ENCODE assay signal across 10 cellular contexts in genomic region chr7:102914585-102914984, GRCh38. TPM values are rescaled to one million over a fixed set of nuclear protein-coding genes. Genes with fewer than 3 reads are reported as not detected.
DNase-seq lines count a peak whose midpoint lies in the region; ATAC-seq and TF ChIP-seq lines count a peak whose summit lies in the region.
"Had no signal": no experiment of that assay in that cellular context is flagged by ENCODE, and none has a peak within 500 bp of the region (broad histone marks: within the 10 kb centered on the region; RNA-seq: fewer than 3 reads in every experiment).

No MANE protein-coding gene starts in this region.

- peak overlapping the region; percentile 59 for H3K4me3 ChIP-seq in adipocyte (ENCODE audit: low read length)
- peak overlapping the region; percentile 56 for H3K4me3 ChIP-seq in left ventricle myocardium inferior
- H3K4me3 ChIP-seq in retinal pigment epithelial cell (ENCODE audit: low read length), result peak overlapping the region; percentile 26

- no peaks in the 10 kb centered on the region for H3K27me3 ChIP-seq in adipocyte (replicated peaks; ENCODE audit: control insufficient read depth, insufficient read depth, low read length)
- H3K27me3 ChIP-seq in left ventricle myocardium inferior (ENCODE audit: low read depth), result no peaks in the 10 kb centered on the region

- no peak overlapping the region for H3K9ac ChIP-seq in adipocyte (ENCODE audit: low read length)

- H3K9me3 ChIP-seq in adipocyte (ENCODE audit: control insufficient read depth, low read length) (no peaks in the 10 kb centered on the region), left ventricle myocardium inferior (replicated peaks) (no peaks in the 10 kb centered on the region)

- TF ChIP-seq CTCF in left ventricle myocardium inferior (IDR thresholded peaks at IDR 0.05; ENCODE audit: borderline replicate concordance) (no peak), retinal pigment epithelial cell (conservative IDR thresholded peaks at IDR 0.05; ENCODE audit: low read depth, low read length) (no peak)

- ATAC-seq in GM21447 (IDR thresholded peaks at IDR 0.05; ENCODE audit: unreplicated experiment) (no peak), GM19035 (IDR thresholded peaks at IDR 0.05; ENCODE audit: unreplicated experiment) (no peak)

- H3K4me1 ChIP-seq in adipocyte (ENCODE audit: control insufficient read depth, insufficient read depth, low read length), result peaks cover 42% of the 10 kb centered on the region
- H3K4me1 ChIP-seq in left ventricle myocardium inferior, result peaks cover 26% of the 10 kb centered on the region

- peak overlapping the region; percentile 63 for H3K27ac ChIP-seq in left ventricle myocardium inferior (replicated peaks)
- H3K27ac ChIP-seq: SK-N-MC had no signal

- DNase-seq in Daoy (ENCODE audit: low read depth) (peak; percentile 97), adipocyte (ENCODE audit: low read depth) (no peak), left ventricle myocardium inferior (peak; percentile 70), retinal pigment epithelial cell (ENCODE audit: low read depth) (no peak), NCI-H1694 (lab: John Stamatoyannopoulos, UW) (no peak), OCI-M2 (lab: John Stamatoyannopoulos, UW; ENCODE audit: unreplicated experiment) (no peak)
- DNase-seq: activated CD4-positive, alpha-beta memory T cell treated with anti-CD3 and anti-CD28 coated beads, Interleukin-2, amount 10 ng/mL, durations not matched to agents 7 days and 5 days had no signal

- H3K36me3 ChIP-seq in adipocyte (ENCODE audit: control insufficient read depth, insufficient read depth, low read length, severe bottlenecking) (no peaks in the 10 kb centered on the region), left ventricle myocardium inferior (no peaks in the 10 kb centered on the region)

- intact Hi-C loops in left ventricle myocardium inferior (cut with micrococcal nuclease), result no loop called here

RNA-seq across cellular contexts. Expression of gene LRRC17, which starts 1.8 kb away (rescaled TPM):
- total RNA-seq in Daoy (2014; rRNA removed; shearing (Covaris generic)), result 88.4 and 107 TPM in 2 replicates
- 2.3 TPM for total RNA-seq in left ventricle myocardium inferior

Comparison
In these comparisons a context has a peak if more than half of its experiments do, and no peak if none do; other contexts are left out.
1. DNase-seq: peak in Daoy (single experiment) and left ventricle myocardium inferior (single experiment); none in adipocyte (single experiment), retinal pigment epithelial cell (single experiment), NCI-H1694 (single experiment) and OCI-M2 (single experiment).
2. RNA of gene LRRC17, which starts 1.8 kb away (total RNA-seq): 88.4 to 107 TPM in Daoy; 2.3 TPM in left ventricle myocardium inferior (single experiment); every median in the first group is over 10 times any median in the second.
3. Peak in every context shown above with its lines, with median percentiles within 50 percentile points of each other: H3K4me3 ChIP-seq.